ENCODE assay signal across 8 cellular contexts in the genomic region with DNA sequence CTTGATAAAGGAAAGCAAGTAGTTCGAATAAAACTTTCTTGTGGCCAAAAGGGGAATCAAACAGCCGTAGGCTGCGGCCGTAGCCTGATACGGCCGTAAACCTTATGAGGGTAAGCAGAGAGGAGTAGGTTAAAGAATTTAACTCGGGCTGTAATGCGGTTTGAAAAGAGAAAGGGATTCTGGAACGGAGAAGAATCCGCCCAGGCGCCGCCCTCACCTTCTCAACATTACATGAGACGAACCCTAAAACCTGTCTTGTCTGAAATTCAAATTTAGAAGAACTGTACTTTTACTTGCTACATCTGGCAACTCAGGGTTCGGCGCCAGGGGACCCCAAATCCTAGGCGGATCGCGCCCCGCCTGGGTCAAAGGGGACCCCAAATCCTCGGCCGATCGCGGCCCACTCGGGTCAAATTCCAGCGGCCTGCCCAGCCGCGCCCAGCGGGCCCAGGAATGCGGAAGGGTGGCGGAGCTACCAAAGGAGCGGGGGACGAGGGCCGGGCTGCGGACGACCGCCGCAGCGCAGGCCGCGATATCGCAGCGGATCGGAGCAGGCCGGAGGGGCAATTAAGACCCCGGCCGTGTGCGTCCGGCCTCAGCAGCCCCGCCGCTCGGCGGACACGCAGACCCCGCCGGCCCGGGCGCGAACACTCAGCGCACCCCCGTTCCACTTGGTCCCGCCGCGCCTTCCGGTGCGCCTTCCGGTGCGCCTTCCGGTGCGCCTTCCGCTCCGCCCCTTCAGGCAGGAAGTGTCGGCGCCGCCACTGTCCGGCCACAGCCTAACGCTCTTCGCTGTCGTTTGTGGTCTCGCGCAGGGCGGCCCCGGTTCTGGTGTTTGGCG. TPM values are rescaled to one million over a fixed set of nuclear protein-coding genes. Genes with fewer than 3 reads are reported as not detected.
A peak's percentile ranks its signal among the peaks of the same experiment; 100 is the strongest.
DNase-seq lines count a peak whose midpoint lies in the region; ATAC-seq, FAIRE-seq and TF ChIP-seq lines count a peak whose summit lies in the region.

TSS of gene MYL12B (plus strand) at position 741 of the 841 bp plus-strand sequence. CDS start 10,766 bp downstream, outside the sequence.

- H3K4me2 ChIP-seq in fibroblast of lung (ENCODE audit: extremely low read depth, insufficient read depth, low read length): peak within 1 kb of the TSS; percentile 100

- H3K9me3 Mint-ChIP-seq in activated T-helper 1 cell treated with anti-CD3 and anti-CD28 coated beads, Interleukin-12 subunit alpha, Interleukin-12 subunit beta, Interleukin-2, Interleukin-4 antibody, amounts not matched to agents 30 ng/mL and 10 ng/mL and 1 ng/mL, durations not matched to agents 14 hours and 24 hours and 36 hours: no peaks in the 10 kb centered on the region
- no peaks in the 10 kb centered on the region for H3K9me3 Mint-ChIP-seq in natural killer cell
- no peaks in the 10 kb centered on the region for H3K9me3 Mint-ChIP-seq in stimulated activated naive CD8-positive, alpha-beta T cell treated with anti-CD3 and anti-CD28 coated beads, Interleukin-15, Interleukin-2, amounts not matched to agents 100 ng/mL and 50 ng/mL, for 24 hours

- peak within 1 kb of the TSS; percentile 99 for H3K27ac ChIP-seq in fibroblast of lung (ENCODE audit: insufficient read depth, low read length)

- peaks cover 60% of the 10 kb centered on the region for H3K79me2 ChIP-seq in fibroblast of lung (ENCODE audit: control insufficient read depth, insufficient read depth, low read length)

- intact Hi-C loops in activated T-helper 1 cell treated with anti-CD3 and anti-CD28 coated beads, Interleukin-12 subunit alpha, Interleukin-12 subunit beta, Interleukin-2, Interleukin-4 antibody, amounts not matched to agents 30 ng/mL and 10 ng/mL and 1 ng/mL, durations not matched to agents 14 hours and 24 hours and 36 hours (cut with micrococcal nuclease): loop anchor here (1.0 to 5.0 kb wide), 10 partner anchors 14 to 689 kb away; partner anchors contain the start of genes METTL4, MYL12A, NDC80 and SMCHD1
- intact Hi-C loops in natural killer cell (cut with micrococcal nuclease): loop anchor here (1.0 to 5.0 kb wide), 3 partner anchors 14 to 331 kb away; partner anchors contain the start of genes MYL12A and TGIF1

- FAIRE-seq in D721Med (lab: Jason Lieb, UNC) (no peak), RCC 7860 (lab: Jason Lieb, UNC) (no peak)

- H3K27me3 Mint-ChIP-seq in activated T-helper 1 cell treated with anti-CD3 and anti-CD28 coated beads, Interleukin-12 subunit alpha, Interleukin-12 subunit beta, Interleukin-2, Interleukin-4 antibody, amounts not matched to agents 30 ng/mL and 10 ng/mL and 1 ng/mL, durations not matched to agents 14 hours and 24 hours and 36 hours (ENCODE audit: insufficient read depth): no peaks in the 10 kb centered on the region
- no peaks in the 10 kb centered on the region for H3K27me3 Mint-ChIP-seq in natural killer cell (ENCODE audit: low read depth in 2 of 2)
- no peaks in the 10 kb centered on the region for H3K27me3 Mint-ChIP-seq in stimulated activated naive CD8-positive, alpha-beta T cell treated with anti-CD3 and anti-CD28 coated beads, Interleukin-15, Interleukin-2, amounts not matched to agents 100 ng/mL and 50 ng/mL, for 24 hours

- peaks cover 9% of the 10 kb centered on the region for H3K36me3 ChIP-seq in fibroblast of lung (ENCODE audit: control insufficient read depth, insufficient read depth, low read length)

- H3K4me3 ChIP-seq in fibroblast of lung (replicated peaks in 1 of 4; ENCODE audit: control extremely low read depth in 1 of 4, insufficient read depth in 1 of 4, low read depth in 3 of 4, low read length in 4 of 4): peak within 1 kb of the TSS; percentile 84 to 99 (median 92)

- DNase-seq in D721Med (ENCODE audit: insufficient read length, low spot score) (peak; percentile 82), GM20000 (ENCODE audit: low spot score) (peak; percentile 91), HT-29 (ENCODE audit: low spot score) (peak; percentile 97), RCC 7860 (ENCODE audit: low spot score) (peak; percentile 62), fibroblast of lung (ENCODE audit: low read depth in 2 of 2) (peak; percentile 69 to 83), natural killer cell (peak; percentile 82)
- DNase-seq in activated T-helper 1 cell treated with anti-CD3 and anti-CD28 coated beads, Interleukin-12 subunit alpha, Interleukin-12 subunit beta, Interleukin-2, Interleukin-4 antibody, amounts not matched to agents 30 ng/mL and 10 ng/mL and 1 ng/mL, durations not matched to agents 14 hours and 24 hours and 36 hours (ENCODE audit: low spot score): peak; percentile 75

- TF ChIP-seq CTCF in D721Med (IDR thresholded peaks at IDR 0.05; ENCODE audit: insufficient read depth, missing control alignments) (peak; percentile 1), GM20000 (IDR thresholded peaks at IDR 0.05; ENCODE audit: extremely low read depth, missing control alignments) (no peak), fibroblast of lung (conservative IDR thresholded peaks at IDR 0.05 in 1 of 2, IDR thresholded peaks at IDR 0.05 in 1 of 2; ENCODE audit: low read depth in 1 of 2, low read length in 2 of 2) (no peak), natural killer cell (IDR thresholded peaks at IDR 0.05) (no peak)

- peak within 1 kb of the TSS; percentile 81 for H2AFZ ChIP-seq in fibroblast of lung (ENCODE audit: low read length)

- no peaks in the 10 kb centered on the region for H3K27me3 ChIP-seq in fibroblast of lung (ENCODE audit: control insufficient read depth, insufficient read depth, low read length)

- peaks cover 82% of the 10 kb centered on the region for H3K4me1 Mint-ChIP-seq in activated T-helper 1 cell treated with anti-CD3 and anti-CD28 coated beads, Interleukin-12 subunit alpha, Interleukin-12 subunit beta, Interleukin-2, Interleukin-4 antibody, amounts not matched to agents 30 ng/mL and 10 ng/mL and 1 ng/mL, durations not matched to agents 14 hours and 24 hours and 36 hours (ENCODE audit: low read depth)
- peaks cover 82 to 85% of the 10 kb centered on the region in 2 donors for H3K4me1 Mint-ChIP-seq in natural killer cell
- peaks cover 85% of the 10 kb centered on the region for H3K4me1 Mint-ChIP-seq in stimulated activated naive CD8-positive, alpha-beta T cell treated with anti-CD3 and anti-CD28 coated beads, Interleukin-15, Interleukin-2, amounts not matched to agents 100 ng/mL and 50 ng/mL, for 24 hours (ENCODE audit: low read depth)

- peaks cover 27% of the 10 kb centered on the region for H3K36me3 Mint-ChIP-seq in activated T-helper 1 cell treated with anti-CD3 and anti-CD28 coated beads, Interleukin-12 subunit alpha, Interleukin-12 subunit beta, Interleukin-2, Interleukin-4 antibody, amounts not matched to agents 30 ng/mL and 10 ng/mL and 1 ng/mL, durations not matched to agents 14 hours and 24 hours and 36 hours (ENCODE audit: low read depth)
- peaks cover 20% of the 10 kb centered on the region for H3K36me3 Mint-ChIP-seq in natural killer cell
- H3K36me3 Mint-ChIP-seq in stimulated activated naive CD8-positive, alpha-beta T cell treated with anti-CD3 and anti-CD28 coated beads, Interleukin-15, Interleukin-2, amounts not matched to agents 100 ng/mL and 50 ng/mL, for 24 hours (ENCODE audit: low read depth): peaks cover 43% of the 10 kb centered on the region

- H3K4me3 Mint-ChIP-seq in activated T-helper 1 cell treated with anti-CD3 and anti-CD28 coated beads, Interleukin-12 subunit alpha, Interleukin-12 subunit beta, Interleukin-2, Interleukin-4 antibody, amounts not matched to agents 30 ng/mL and 10 ng/mL and 1 ng/mL, durations not matched to agents 14 hours and 24 hours and 36 hours: peak within 1 kb of the TSS; percentile 93
- H3K4me3 Mint-ChIP-seq in natural killer cell: peak within 1 kb of the TSS; percentile 94
- H3K4me3 Mint-ChIP-seq in stimulated activated naive CD8-positive, alpha-beta T cell treated with anti-CD3 and anti-CD28 coated beads, Interleukin-15, Interleukin-2, amounts not matched to agents 100 ng/mL and 50 ng/mL, for 24 hours: peak within 1 kb of the TSS; percentile 100

- H4K20me1 ChIP-seq in fibroblast of lung (ENCODE audit: control insufficient read depth, extremely low read depth, insufficient read depth, low read length): peaks cover 3% of the 10 kb centered on the region

- peaks cover 26% of the 10 kb centered on the region for H3K4me1 ChIP-seq in fibroblast of lung (ENCODE audit: control insufficient read depth, extremely low read depth, insufficient read depth, low read length)

- no peaks in the 10 kb centered on the region for H3K9me3 ChIP-seq in fibroblast of lung (ENCODE audit: control insufficient read depth, insufficient read depth, low read depth, low read length)

- peak within 1 kb of the TSS; percentile 98 for H3K27ac Mint-ChIP-seq in activated T-helper 1 cell treated with anti-CD3 and anti-CD28 coated beads, Interleukin-12 subunit alpha, Interleukin-12 subunit beta, Interleukin-2, Interleukin-4 antibody, amounts not matched to agents 30 ng/mL and 10 ng/mL and 1 ng/mL, durations not matched to agents 14 hours and 24 hours and 36 hours
- peak within 1 kb of the TSS; percentile 88 for H3K27ac Mint-ChIP-seq in natural killer cell
- peak within 1 kb of the TSS; percentile 94 for H3K27ac Mint-ChIP-seq in stimulated activated naive CD8-positive, alpha-beta T cell treated with anti-CD3 and anti-CD28 coated beads, Interleukin-15, Interleukin-2, amounts not matched to agents 100 ng/mL and 50 ng/mL, for 24 hours

- peak within 1 kb of the TSS; percentile 100 for H3K9ac ChIP-seq in fibroblast of lung (ENCODE audit: insufficient read depth, low read length)

- peak; percentile 72 to 88 (median 86) for ATAC-seq in natural killer cell

RNA-seq across cellular contexts. Expression of gene MYL12B, which starts in this region (rescaled TPM):
- total RNA-seq in HT-29 (2014; rRNA removed; shearing (Covaris generic)): 483 and 484 TPM in 2 replicates
- 234 and 235 TPM in 2 replicates for total RNA-seq in activated T-helper 1 cell treated with anti-CD3 and anti-CD28 coated beads, Interleukin-12 subunit alpha, Interleukin-12 subunit beta, Interleukin-2, Interleukin-4 antibody, amounts not matched to agents 30 ng/mL and 10 ng/mL and 1 ng/mL, durations not matched to agents 14 hours and 24 hours and 36 hours
- total RNA-seq in fibroblast of lung (259 and 473 TPM in 2 replicates), natural killer cell (100 to 1,000 TPM; 204 to 214 (median 210) TPM)
- 874 and 1,122 TPM in 2 replicates for polyA plus RNA-seq in fibroblast of lung
- polyA plus RNA-seq in fibroblast of lung (2012): 666 and 755 TPM in 2 replicates
- 118 and 227 TPM in 2 replicates for polyA minus RNA-seq in fibroblast of lung (ENCODE audit: low replicate concordance)

Comparison
In these comparisons a context has a peak if more than half of its experiments do, and no peak if none do; other contexts are left out.
1. Peak in every context shown above with its lines: DNase-seq, ATAC-seq, H3K4me3 ChIP-seq and H3K27ac ChIP-seq.